17 cellular contexts compared by ENCODE assay signal in the genomic region with DNA sequence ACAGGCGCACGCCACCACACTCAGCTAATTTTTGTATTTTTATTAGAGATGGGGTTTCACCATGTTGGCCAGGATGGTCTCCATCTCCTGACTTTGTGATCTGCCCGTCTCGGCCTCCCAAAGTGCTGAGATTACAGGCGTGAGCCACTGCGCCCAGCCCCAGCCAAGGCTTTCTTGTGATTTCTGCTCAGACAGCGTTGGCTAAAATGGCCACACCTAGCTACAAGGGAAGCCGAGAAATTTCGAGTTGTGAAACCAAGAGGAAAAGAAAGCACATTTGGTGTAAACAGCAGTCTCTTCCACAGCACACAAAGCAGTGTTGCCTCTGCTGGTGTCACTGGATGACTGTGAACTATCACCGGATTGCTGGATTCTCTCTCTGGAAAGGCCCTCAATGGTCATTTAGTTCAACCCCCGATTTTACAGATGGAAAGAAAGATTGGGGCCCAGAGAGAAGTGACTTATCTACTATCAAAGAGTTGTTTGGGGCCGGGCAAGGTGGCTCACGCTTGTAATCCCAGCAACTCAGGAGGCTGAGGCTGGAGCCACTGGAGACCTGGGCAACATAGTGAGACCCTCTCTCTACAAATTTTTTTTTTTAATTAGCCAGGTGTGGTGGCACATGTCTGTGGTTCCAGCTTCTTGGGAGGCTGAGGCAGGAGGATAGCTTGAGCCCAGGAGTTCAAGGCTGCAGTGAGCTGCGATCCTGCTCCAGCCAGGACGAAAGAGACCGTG. TPM values are rescaled to one million over a fixed set of nuclear protein-coding genes. Genes with fewer than 3 reads are reported as not detected.
DNase-seq lines count a peak whose midpoint lies in the region; ATAC-seq and TF ChIP-seq lines count a peak whose summit lies in the region.
"Had no signal": no experiment of that assay in that cellular context is flagged by ENCODE, and none has a peak within 500 bp of the region (broad histone marks: within the 10 kb centered on the region; RNA-seq: fewer than 3 reads in every experiment).

No MANE protein-coding gene starts in this region.

- in situ Hi-C loops in G401 (cut with HindIII; ENCODE audit: low sequenced_read_pairs), result no loop called here

- H3K4me1 Mint-ChIP-seq in activated CD4-positive, alpha-beta memory T cell treated with anti-CD3 and anti-CD28 coated beads for 36 hours (ENCODE audit: low read depth), result peaks cover 78% of the 10 kb centered on the region
- H3K4me1 Mint-ChIP-seq in activated CD4-positive, alpha-beta memory T cell treated with anti-CD3 and anti-CD28 coated beads, Interleukin-2, amount 10 ng/mL, durations not matched to agents 7 days and 5 days, result peaks cover 72% of the 10 kb centered on the region
- H3K4me1 Mint-ChIP-seq in CD8-positive, alpha-beta T cell (ENCODE audit: low read depth), result peaks cover 78% of the 10 kb centered on the region
- H3K4me1 Mint-ChIP-seq in activated naive CD8-positive, alpha-beta T cell treated with anti-CD3 and anti-CD28 coated beads, Interleukin-2, amount 10 ng/mL, durations not matched to agents 7 days and 5 days, result peaks cover 57% of the 10 kb centered on the region
- H3K4me1 Mint-ChIP-seq in naive thymus-derived CD8-positive, alpha-beta T cell, result peaks cover 35 to 70% (median 56%) of the 10 kb centered on the region in 4 donors

- ATAC-seq in CD8-positive, alpha-beta T cell, result no peak
- ATAC-seq in activated naive CD8-positive, alpha-beta T cell treated with anti-CD3 and anti-CD28 coated beads, Interleukin-2, amount 10 ng/mL, durations not matched to agents 7 days and 5 days (ENCODE audit: low read depth), result no peak
- no peak for ATAC-seq in naive thymus-derived CD8-positive, alpha-beta T cell
- ATAC-seq in activated CD4-positive, CD25-positive, alpha-beta regulatory T cell treated with anti-CD3 and anti-CD28 coated beads, Interleukin-2, amount 50 U/mL, for 24 hours, result no peak

- H3K9me3 Mint-ChIP-seq in activated CD4-positive, alpha-beta memory T cell treated with anti-CD3 and anti-CD28 coated beads for 36 hours, result no peaks in the 10 kb centered on the region
- no peaks in the 10 kb centered on the region for H3K9me3 Mint-ChIP-seq in activated CD4-positive, alpha-beta memory T cell treated with anti-CD3 and anti-CD28 coated beads, Interleukin-2, amount 10 ng/mL, durations not matched to agents 7 days and 5 days
- H3K9me3 Mint-ChIP-seq in CD8-positive, alpha-beta T cell, result no peaks in the 10 kb centered on the region
- H3K9me3 Mint-ChIP-seq in activated naive CD8-positive, alpha-beta T cell treated with anti-CD3 and anti-CD28 coated beads, Interleukin-2, amount 10 ng/mL, durations not matched to agents 7 days and 5 days, result no peaks in the 10 kb centered on the region
- H3K9me3 Mint-ChIP-seq in naive thymus-derived CD8-positive, alpha-beta T cell, result peaks cover 0 to 2% (median 0%) of the 10 kb centered on the region in 9 donors
- H3K9me3 Mint-ChIP-seq: activated T-helper 17 cell treated with anti-CD3 and anti-CD28 coated beads, Interleukin-2, amount 50 U/mL, for 72 hours; stimulated activated effector memory CD8-positive, alpha-beta T cell treated with anti-CD3 and anti-CD28 coated beads, Interleukin-12 subunit alpha, Interleukin-12 subunit beta, amount 100 ng/mL, for 72 hours; T-helper 2 cell treated with Interferon-gamma antibody and Interleukin-4, amounts not matched to agents 5 μg/mL and 100 μg/mL, for 36 hours had no signal

- H3K4me1 ChIP-seq in CD8-positive, alpha-beta T cell (ENCODE audit: insufficient read depth, low read length), result peaks cover 93% of the 10 kb centered on the region

- peak overlapping the region; percentile 17 for H3K27ac ChIP-seq in CD8-positive, alpha-beta T cell (ENCODE audit: low read depth, low read length)
- H3K27ac ChIP-seq: uterus had no signal

- no peak for TF ChIP-seq CTCF in CD8-positive, alpha-beta T cell (IDR thresholded peaks at IDR 0.05)

- intact Hi-C loops in activated CD4-positive, alpha-beta memory T cell treated with anti-CD3 and anti-CD28 coated beads for 36 hours (cut with micrococcal nuclease), result loop anchor here (1.0 kb wide), 1 partner anchor 20 kb away; no protein-coding TSS in a partner anchor
- intact Hi-C loops in CD8-positive, alpha-beta T cell (cut with DNase I, micrococcal nuclease), result no loop called here

- no peaks in the 10 kb centered on the region for H3K36me3 ChIP-seq in CD8-positive, alpha-beta T cell (ENCODE audit: insufficient read depth, low read length)
- H3K36me3 ChIP-seq: uterus had no signal

- no peaks in the 10 kb centered on the region for H3K27me3 Mint-ChIP-seq in activated CD4-positive, alpha-beta memory T cell treated with anti-CD3 and anti-CD28 coated beads for 36 hours
- H3K27me3 Mint-ChIP-seq in activated CD4-positive, alpha-beta memory T cell treated with anti-CD3 and anti-CD28 coated beads, Interleukin-2, amount 10 ng/mL, durations not matched to agents 7 days and 5 days, result no peaks in the 10 kb centered on the region
- no peaks in the 10 kb centered on the region for H3K27me3 Mint-ChIP-seq in CD8-positive, alpha-beta T cell (ENCODE audit: low read depth)
- no peaks in the 10 kb centered on the region for H3K27me3 Mint-ChIP-seq in activated naive CD8-positive, alpha-beta T cell treated with anti-CD3 and anti-CD28 coated beads, Interleukin-2, amount 10 ng/mL, durations not matched to agents 7 days and 5 days
- H3K27me3 Mint-ChIP-seq in naive thymus-derived CD8-positive, alpha-beta T cell, result no peaks in the 10 kb centered on the region
- H3K27me3 Mint-ChIP-seq: activated T-helper 17 cell treated with anti-CD3 and anti-CD28 coated beads, Interleukin-2, amount 50 U/mL, for 72 hours had no signal

- H3K4me3 Mint-ChIP-seq in activated CD4-positive, alpha-beta memory T cell treated with anti-CD3 and anti-CD28 coated beads for 36 hours, result no peak overlapping the region
- no peak overlapping the region for H3K4me3 Mint-ChIP-seq in activated CD4-positive, alpha-beta memory T cell treated with anti-CD3 and anti-CD28 coated beads, Interleukin-2, amount 10 ng/mL, durations not matched to agents 7 days and 5 days
- H3K4me3 Mint-ChIP-seq in CD8-positive, alpha-beta T cell, result no peak overlapping the region
- H3K4me3 Mint-ChIP-seq in activated naive CD8-positive, alpha-beta T cell treated with anti-CD3 and anti-CD28 coated beads, Interleukin-2, amount 10 ng/mL, durations not matched to agents 7 days and 5 days, result peak overlapping the region; percentile 21
- peak overlapping the region in 8 of 10 donors; percentile 26 to 51 (median 43) for H3K4me3 Mint-ChIP-seq in naive thymus-derived CD8-positive, alpha-beta T cell
- H3K4me3 Mint-ChIP-seq: activated T-helper 17 cell treated with anti-CD3 and anti-CD28 coated beads, Interleukin-2, amount 50 U/mL, for 72 hours; T-helper 2 cell treated with Interferon-gamma antibody and Interleukin-4, amounts not matched to agents 5 μg/mL and 100 μg/mL, for 36 hours had no signal

- no peaks in the 10 kb centered on the region for H3K9me3 ChIP-seq in CD8-positive, alpha-beta T cell (ENCODE audit: low read length)
- H3K9me3 ChIP-seq: uterus had no signal

- DNase-seq in activated CD4-positive, alpha-beta memory T cell treated with anti-CD3 and anti-CD28 coated beads for 36 hours, result no peak
- no peak for DNase-seq in activated CD4-positive, alpha-beta memory T cell treated with anti-CD3 and anti-CD28 coated beads, Interleukin-2, amount 10 ng/mL, durations not matched to agents 7 days and 5 days
- DNase-seq in CD8-positive, alpha-beta T cell, result no peak
- DNase-seq in activated naive CD8-positive, alpha-beta T cell treated with anti-CD3 and anti-CD28 coated beads, Interleukin-2, amount 10 ng/mL, durations not matched to agents 7 days and 5 days, result no peak
- DNase-seq in naive thymus-derived CD8-positive, alpha-beta T cell, result no peak
- no peak for DNase-seq in NCI-H1105 (lab: John Stamatoyannopoulos, UW)
- no peak for DNase-seq in G401 (ENCODE audit: low spot score)
- DNase-seq: foreskin fibroblast, HCEC 1CT, NCI-H187 treated with DMSO at 0.1 percent for 48 hours, SHP77 treated with DMSO at 0.1 percent for 48 hours, small intestine, uterus had no signal

- POLR2A ChIA-PET in activated CD4-positive, alpha-beta memory T cell treated with anti-CD3 and anti-CD28 coated beads for 36 hours (lab: Charles Lee), result interaction anchor here (0.6 to 4.1 kb wide), 5 partner anchors 11 to 118 kb away, joined by 3 to 42 read pairs (median 7); no protein-coding TSS in a partner anchor
- POLR2A ChIA-PET in activated CD4-positive, alpha-beta memory T cell treated with anti-CD3 and anti-CD28 coated beads, Interleukin-2, amount 10 ng/mL, durations not matched to agents 7 days and 5 days (lab: Charles Lee), result interaction anchor here (1.2 to 3.5 kb wide), 7 partner anchors 9 to 103 kb away, joined by 3 to 31 read pairs (median 6); no protein-coding TSS in a partner anchor
- POLR2A ChIA-PET in CD8-positive, alpha-beta T cell (lab: Charles Lee), result interaction anchor here (1.3 to 4.8 kb wide), 6 partner anchors 11 to 101 kb away, joined by 7 to 37 read pairs (median 22); no protein-coding TSS in a partner anchor
- POLR2A ChIA-PET in activated naive CD8-positive, alpha-beta T cell treated with anti-CD3 and anti-CD28 coated beads, Interleukin-2, amount 10 ng/mL, durations not matched to agents 7 days and 5 days (lab: Charles Lee), result interaction anchor here (0.8 to 6.6 kb wide), 5 partner anchors 7 to 32 kb away, joined by 3 to 52 read pairs (median 5); a partner anchor contains a TSS
- POLR2A ChIA-PET in naive thymus-derived CD8-positive, alpha-beta T cell (lab: Charles Lee), result interaction anchor here (0.6 to 34.6 kb wide), 11 partner anchors 5 to 103 kb away, joined by 3 to 629 read pairs (median 5); a partner anchor contains a TSS

- H3K27ac Mint-ChIP-seq in activated CD4-positive, alpha-beta memory T cell treated with anti-CD3 and anti-CD28 coated beads for 36 hours, result peak overlapping the region; percentile 81
- no peak overlapping the region for H3K27ac Mint-ChIP-seq in activated CD4-positive, alpha-beta memory T cell treated with anti-CD3 and anti-CD28 coated beads, Interleukin-2, amount 10 ng/mL, durations not matched to agents 7 days and 5 days
- no peak overlapping the region for H3K27ac Mint-ChIP-seq in CD8-positive, alpha-beta T cell
- H3K27ac Mint-ChIP-seq in activated naive CD8-positive, alpha-beta T cell treated with anti-CD3 and anti-CD28 coated beads, Interleukin-2, amount 10 ng/mL, durations not matched to agents 7 days and 5 days, result peak overlapping the region; percentile 82
- H3K27ac Mint-ChIP-seq in naive thymus-derived CD8-positive, alpha-beta T cell, result no peak overlapping the region
- H3K27ac Mint-ChIP-seq: activated T-helper 17 cell treated with anti-CD3 and anti-CD28 coated beads, Interleukin-2, amount 50 U/mL, for 72 hours; stimulated activated effector memory CD8-positive, alpha-beta T cell treated with anti-CD3 and anti-CD28 coated beads, Interleukin-12 subunit alpha, Interleukin-12 subunit beta, amount 100 ng/mL, for 72 hours; T-helper 2 cell treated with Interferon-gamma antibody and Interleukin-4, amounts not matched to agents 5 μg/mL and 100 μg/mL, for 36 hours had no signal

- CTCF ChIA-PET in activated CD4-positive, alpha-beta memory T cell treated with anti-CD3 and anti-CD28 coated beads for 36 hours (lab: Charles Lee), result interaction anchor here (0.8 to 4.9 kb wide), 5 partner anchors 11 to 102 kb away, joined by 3 to 68 read pairs (median 4); no protein-coding TSS in a partner anchor
- CTCF ChIA-PET in activated CD4-positive, alpha-beta memory T cell treated with anti-CD3 and anti-CD28 coated beads, Interleukin-2, amount 10 ng/mL, durations not matched to agents 7 days and 5 days (lab: Charles Lee), result interaction anchor here (0.6 to 5.0 kb wide), 5 partner anchors 11 to 35 kb away, joined by 3 to 46 read pairs (median 20); no protein-coding TSS in a partner anchor
- CTCF ChIA-PET in CD8-positive, alpha-beta T cell (lab: Charles Lee), result interaction anchor here (1.2 to 5.5 kb wide), 6 partner anchors 11 to 32 kb away, joined by 3 to 48 read pairs (median 12); no protein-coding TSS in a partner anchor

- no peak overlapping the region for H3K4me3 ChIP-seq in CD8-positive, alpha-beta T cell (ENCODE audit: low read depth, low read length)
- H3K4me3 ChIP-seq: uterus had no signal

- no peaks in the 10 kb centered on the region for H3K27me3 ChIP-seq in CD8-positive, alpha-beta T cell (ENCODE audit: insufficient read depth, low read length)
- H3K27me3 ChIP-seq: uterus had no signal

- no peaks in the 10 kb centered on the region for H3K36me3 Mint-ChIP-seq in activated CD4-positive, alpha-beta memory T cell treated with anti-CD3 and anti-CD28 coated beads for 36 hours
- H3K36me3 Mint-ChIP-seq in activated CD4-positive, alpha-beta memory T cell treated with anti-CD3 and anti-CD28 coated beads, Interleukin-2, amount 10 ng/mL, durations not matched to agents 7 days and 5 days (ENCODE audit: low read depth), result no peaks in the 10 kb centered on the region
- peaks cover 5% of the 10 kb centered on the region for H3K36me3 Mint-ChIP-seq in CD8-positive, alpha-beta T cell
- H3K36me3 Mint-ChIP-seq in activated naive CD8-positive, alpha-beta T cell treated with anti-CD3 and anti-CD28 coated beads, Interleukin-2, amount 10 ng/mL, durations not matched to agents 7 days and 5 days, result no peaks in the 10 kb centered on the region
- no peaks in the 10 kb centered on the region for H3K36me3 Mint-ChIP-seq in naive thymus-derived CD8-positive, alpha-beta T cell

RNA-seq across cellular contexts. Expression of a gene that starts 5.4 kb away (rescaled TPM):
- 10 to 100 TPM; 46.1 to 48.9 TPM for total RNA-seq in activated CD4-positive, alpha-beta memory T cell treated with anti-CD3 and anti-CD28 coated beads for 36 hours
- 10 to 100 TPM; 67.9 to 68.7 TPM for total RNA-seq in activated CD4-positive, alpha-beta memory T cell treated with anti-CD3 and anti-CD28 coated beads, Interleukin-2, amount 10 ng/mL, durations not matched to agents 7 days and 5 days
- 100 to 1,000 TPM; 264 to 275 TPM for total RNA-seq in CD8-positive, alpha-beta T cell
- 10 to 100 TPM; 75.6 to 83.1 TPM for total RNA-seq in activated naive CD8-positive, alpha-beta T cell treated with anti-CD3 and anti-CD28 coated beads, Interleukin-2, amount 10 ng/mL, durations not matched to agents 7 days and 5 days
- 100 to 1,000 TPM; 128 to 136 TPM for total RNA-seq in naive thymus-derived CD8-positive, alpha-beta T cell
- 10 to 100 TPM; 31.6 to 42.9 (median 36.9) TPM for polyA plus RNA-seq in naive thymus-derived CD8-positive, alpha-beta T cell
- total RNA-seq in G401 (2014; rRNA removed; shearing (Covaris generic)), result 27.3 and 28.5 TPM in 2 replicates

Comparison
In these comparisons a context has a peak if more than half of its experiments do, and no peak if none do; other contexts are left out.
1. H3K27ac Mint-ChIP-seq: peak in activated CD4-positive, alpha-beta memory T cell treated with anti-CD3 and anti-CD28 coated beads for 36 hours (single experiment) and activated naive CD8-positive, alpha-beta T cell treated with anti-CD3 and anti-CD28 coated beads, Interleukin-2, amount 10 ng/mL, durations not matched to agents 7 days and 5 days (single experiment); none in activated CD4-positive, alpha-beta memory T cell treated with anti-CD3 and anti-CD28 coated beads, Interleukin-2, amount 10 ng/mL, durations not matched to agents 7 days and 5 days (single experiment), CD8-positive, alpha-beta T cell (single experiment) and naive thymus-derived CD8-positive, alpha-beta T cell (0 of 10).
2. H3K4me3 Mint-ChIP-seq: peak in activated naive CD8-positive, alpha-beta T cell treated with anti-CD3 and anti-CD28 coated beads, Interleukin-2, amount 10 ng/mL, durations not matched to agents 7 days and 5 days (single experiment) and naive thymus-derived CD8-positive, alpha-beta T cell (8 of 10); none in activated CD4-positive, alpha-beta memory T cell treated with anti-CD3 and anti-CD28 coated beads for 36 hours (single experiment), activated CD4-positive, alpha-beta memory T cell treated with anti-CD3 and anti-CD28 coated beads, Interleukin-2, amount 10 ng/mL, durations not matched to agents 7 days and 5 days (single experiment) and CD8-positive, alpha-beta T cell (single experiment).